In genomic region chr7:157335991-157336382, GRCh38 we compare ENCODE assay signal across 8 cellular contexts. TPM values are rescaled to one million over a fixed set of nuclear protein-coding genes. Genes with fewer than 3 reads are reported as not detected.
DNase-seq lines count a peak whose midpoint lies in the region; ATAC-seq and TF ChIP-seq lines count a peak whose summit lies in the region.

No MANE protein-coding gene starts in this region.

- POLR2A ChIA-PET in activated CD4-positive, alpha-beta T cell treated with anti-CD3 and anti-CD28 coated beads, Interleukin-2, amount 10 ng/mL, durations not matched to agents 7 days and 5 days (lab: Charles Lee): no interaction called here

- no peak for DNase-seq in activated CD4-positive, alpha-beta T cell treated with anti-CD3 and anti-CD28 coated beads, Interleukin-2, amount 10 ng/mL, durations not matched to agents 7 days and 5 days
- no peak for DNase-seq in activated CD4-positive, alpha-beta T cell treated with anti-CD3 and anti-CD28 coated beads for 48 hours
- DNase-seq in body of pancreas (no peak), lower lobe of right lung (no peak), tibial nerve (ENCODE audit: low spot score in 2 of 2) (no peak), foreskin melanocyte (no peak), hippocampal formation (lab: John Stamatoyannopoulos, UW) (no peak)

- H3K9me3 Mint-ChIP-seq in activated CD4-positive, alpha-beta T cell treated with anti-CD3 and anti-CD28 coated beads, Interleukin-2, amount 10 ng/mL, durations not matched to agents 7 days and 5 days: no peaks in the 10 kb centered on the region

- H3K27me3 ChIP-seq in body of pancreas (no peaks in the 10 kb centered on the region), lower lobe of right lung (ENCODE audit: low read depth) (peaks cover 4% of the 10 kb centered on the region), tibial nerve (no peaks in the 10 kb centered on the region)

- no peaks in the 10 kb centered on the region for H3K36me3 ChIP-seq in body of pancreas (replicated peaks in 1 of 2; ENCODE audit: insufficient read depth in 1 of 2, low read depth in 2 of 2)
- no peaks in the 10 kb centered on the region for H3K36me3 ChIP-seq in lower lobe of right lung
- H3K36me3 ChIP-seq in tibial nerve: no peaks in the 10 kb centered on the region

- peaks cover 14% of the 10 kb centered on the region for H3K27me3 Mint-ChIP-seq in activated CD4-positive, alpha-beta T cell treated with anti-CD3 and anti-CD28 coated beads, Interleukin-2, amount 10 ng/mL, durations not matched to agents 7 days and 5 days

- H3K27ac Mint-ChIP-seq in activated CD4-positive, alpha-beta T cell treated with anti-CD3 and anti-CD28 coated beads, Interleukin-2, amount 10 ng/mL, durations not matched to agents 7 days and 5 days: peak overlapping the region; percentile 98

- no peak for TF ChIP-seq EP300 in tibial nerve (IDR thresholded peaks at IDR 0.05)

- H3K9me3 ChIP-seq in body of pancreas (no peaks in the 10 kb centered on the region), lower lobe of right lung (no peaks in the 10 kb centered on the region), tibial nerve (no peaks in the 10 kb centered on the region)

- ATAC-seq in body of pancreas (no peak), lower lobe of right lung (no peak), HG03342 (IDR thresholded peaks at IDR 0.05; ENCODE audit: unreplicated experiment) (no peak)

- TF ChIP-seq POLR2A in body of pancreas (IDR thresholded peaks at IDR 0.05): no peak
- TF ChIP-seq POLR2A in tibial nerve (IDR thresholded peaks at IDR 0.05): no peak

- H3K36me3 Mint-ChIP-seq in activated CD4-positive, alpha-beta T cell treated with anti-CD3 and anti-CD28 coated beads, Interleukin-2, amount 10 ng/mL, durations not matched to agents 7 days and 5 days (ENCODE audit: low read depth): peaks cover 14% of the 10 kb centered on the region

- peaks cover 38% of the 10 kb centered on the region for H3K4me1 Mint-ChIP-seq in activated CD4-positive, alpha-beta T cell treated with anti-CD3 and anti-CD28 coated beads, Interleukin-2, amount 10 ng/mL, durations not matched to agents 7 days and 5 days

- intact Hi-C loops in body of pancreas (cut with DNase I) (no loop called here), lower lobe of right lung (cut with DNase I) (no loop called here)

- H3K27ac ChIP-seq in body of pancreas: peak overlapping the region; percentile 95 to 98 (median 96)
- peak overlapping the region; percentile 94 for H3K27ac ChIP-seq in lower lobe of right lung
- H3K27ac ChIP-seq in tibial nerve: peak overlapping the region; percentile 95 to 100 (median 98)

- peak overlapping the region; percentile 67 to 70 for H3K4me3 ChIP-seq in body of pancreas
- peak overlapping the region; percentile 88 for H3K4me3 ChIP-seq in lower lobe of right lung
- H3K4me3 ChIP-seq in tibial nerve: peak overlapping the region; percentile 70 to 93 (median 88)

- CTCF ChIA-PET in activated CD4-positive, alpha-beta T cell treated with anti-CD3 and anti-CD28 coated beads, Interleukin-2, amount 10 ng/mL, durations not matched to agents 7 days and 5 days (lab: Charles Lee): interaction anchor here (0.7 to 1.5 kb wide), 2 partner anchors 10 kb away, joined by 3 to 4 read pairs; no protein-coding TSS in a partner anchor

- TF ChIP-seq CTCF in body of pancreas (IDR thresholded peaks at IDR 0.05): no peak
- TF ChIP-seq CTCF in lower lobe of right lung (IDR thresholded peaks at IDR 0.05): no peak
- no peak for TF ChIP-seq CTCF in tibial nerve (IDR thresholded peaks at IDR 0.05)

- peaks cover 36% of the 10 kb centered on the region for H3K4me1 ChIP-seq in body of pancreas
- peaks cover 37% of the 10 kb centered on the region for H3K4me1 ChIP-seq in lower lobe of right lung
- peaks cover 0 to 39% (median 18%) of the 10 kb centered on the region in 4 donors for H3K4me1 ChIP-seq in tibial nerve

- 34 to 42% methylated on average over 5 to 11 of the region's 11 CpGs for WGBS in body of pancreas, 2 donors
- WGBS in tibial nerve, 2 donors: 41 to 46% methylated on average over 11 of the region's 11 CpGs

- H3K4me3 Mint-ChIP-seq in activated CD4-positive, alpha-beta T cell treated with anti-CD3 and anti-CD28 coated beads, Interleukin-2, amount 10 ng/mL, durations not matched to agents 7 days and 5 days: peak overlapping the region; percentile 88

RNA-seq across cellular contexts. Expression of gene DNAJB6, which starts 0.8 kb away (rescaled TPM):
- 10 to 100 TPM; 67.8 to 68.9 TPM for total RNA-seq in activated CD4-positive, alpha-beta T cell treated with anti-CD3 and anti-CD28 coated beads, Interleukin-2, amount 10 ng/mL, durations not matched to agents 7 days and 5 days
- total RNA-seq in body of pancreas (10 to 100 TPM; 26.5 to 32.0 TPM), lower lobe of right lung (103 TPM), tibial nerve (100 to 1,000 TPM in 2 of 4 donors, 10 to 100 TPM in 2; 85.5 to 106 (median 96.9) TPM)
